ENCODE assay signal across 1 cellular context in the genomic region with DNA sequence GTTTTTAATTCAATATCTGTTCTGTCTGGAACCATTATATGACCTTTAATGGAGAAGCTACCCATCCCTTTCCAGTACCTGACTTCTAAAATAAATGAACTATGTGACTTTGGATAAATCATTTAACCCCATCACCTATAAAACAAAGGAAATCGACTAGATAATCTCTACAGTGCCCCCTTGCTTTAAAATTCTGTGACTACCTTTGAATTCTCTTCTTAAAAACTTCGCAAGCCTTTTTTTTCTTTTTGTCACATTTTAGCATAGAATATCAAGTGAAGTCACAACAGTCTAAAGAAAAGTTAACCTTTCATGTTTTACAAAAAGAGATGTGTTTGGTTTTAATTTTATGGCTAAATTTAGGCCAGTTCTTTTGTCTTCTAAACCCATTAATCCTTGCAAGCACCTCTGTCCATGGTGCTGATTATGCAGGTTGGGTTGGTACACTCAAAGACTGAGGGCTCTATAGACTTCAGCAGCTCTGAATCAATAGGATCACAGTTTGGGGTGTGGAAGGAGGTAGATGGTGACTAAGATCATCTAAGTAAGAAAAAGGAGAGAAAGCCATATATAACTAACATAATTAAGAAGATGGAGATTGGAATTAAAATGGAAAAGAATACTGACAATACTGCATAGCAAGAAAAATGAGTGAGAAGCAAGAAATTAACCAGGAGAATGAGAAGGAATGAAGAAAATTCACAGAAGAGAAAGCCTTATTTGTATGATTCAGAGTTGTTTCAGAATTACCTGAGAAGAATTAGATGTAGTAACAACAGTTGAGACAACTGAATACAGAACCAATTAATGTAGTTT.
TF ChIP-seq lines count a peak whose summit lies in the region.

No MANE protein-coding gene starts in this region.

TF ChIP-seq in K562, 482 proteins besides CTCF, POLR2A, EP300 and RAD21 (continued from another document):
- TF ChIP-seq, protein P1, sequence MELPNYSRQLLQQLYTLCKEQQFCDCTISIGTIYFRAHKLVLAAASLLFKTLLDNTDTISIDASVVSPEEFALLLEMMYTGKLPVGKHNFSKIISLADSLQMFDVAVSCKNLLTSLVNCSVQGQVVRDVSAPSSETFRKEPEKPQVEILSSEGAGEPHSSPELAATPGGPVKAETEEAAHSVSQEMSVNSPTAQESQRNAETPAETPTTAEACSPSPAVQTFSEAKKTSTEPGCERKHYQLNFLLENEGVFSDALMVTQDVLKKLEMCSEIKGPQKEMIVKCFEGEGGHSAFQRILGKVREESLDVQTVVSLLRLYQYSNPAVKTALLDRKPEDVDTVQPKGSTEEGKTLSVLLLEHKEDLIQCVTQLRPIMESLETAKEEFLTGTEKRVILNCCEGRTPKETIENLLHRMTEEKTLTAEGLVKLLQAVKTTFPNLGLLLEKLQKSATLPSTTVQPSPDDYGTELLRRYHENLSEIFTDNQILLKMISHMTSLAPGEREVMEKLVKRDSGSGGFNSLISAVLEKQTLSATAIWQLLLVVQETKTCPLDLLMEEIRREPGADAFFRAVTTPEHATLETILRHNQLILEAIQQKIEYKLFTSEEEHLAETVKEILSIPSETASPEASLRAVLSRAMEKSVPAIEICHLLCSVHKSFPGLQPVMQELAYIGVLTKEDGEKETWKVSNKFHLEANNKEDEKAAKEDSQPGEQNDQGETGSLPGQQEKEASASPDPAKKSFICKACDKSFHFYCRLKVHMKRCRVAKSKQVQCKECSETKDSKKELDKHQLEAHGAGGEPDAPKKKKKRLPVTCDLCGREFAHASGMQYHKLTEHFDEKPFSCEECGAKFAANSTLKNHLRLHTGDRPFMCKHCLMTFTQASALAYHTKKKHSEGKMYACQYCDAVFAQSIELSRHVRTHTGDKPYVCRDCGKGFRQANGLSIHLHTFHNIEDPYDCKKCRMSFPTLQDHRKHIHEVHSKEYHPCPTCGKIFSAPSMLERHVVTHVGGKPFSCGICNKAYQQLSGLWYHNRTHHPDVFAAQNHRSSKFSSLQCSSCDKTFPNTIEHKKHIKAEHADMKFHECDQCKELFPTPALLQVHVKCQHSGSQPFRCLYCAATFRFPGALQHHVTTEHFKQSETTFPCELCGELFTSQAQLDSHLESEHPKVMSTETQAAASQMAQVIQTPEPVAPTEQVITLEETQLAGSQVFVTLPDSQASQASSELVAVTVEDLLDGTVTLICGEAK (IDR thresholded peaks at IDR 0.05): 0 out of 2 replicates have a peak, but pooled peaks have one; percentile 26
- TF ChIP-seq, protein P1 (CRISPR knock-in tag; IDR thresholded peaks at IDR 0.05): no peak
- peak; percentile 79 for TF ChIP-seq ZNF766 (CRISPR knock-in tag; conservative IDR thresholded peaks at IDR 0.05)
- TF ChIP-seq CREM (IDR thresholded peaks at IDR 0.05; ENCODE audit: low read depth): no peak
- TF ChIP-seq ZNF644 (tag; IDR thresholded peaks at IDR 0.05; ENCODE audit: low read depth): peak; percentile 70; the same call in 1 of the 2 replicates
